Comparison of ENCODE assay signal across 1 cellular context in genomic region chr17:81898029-81898866, GRCh38.
TF ChIP-seq lines count a peak whose summit lies in the region.

No MANE protein-coding gene starts in this region.

TF ChIP-seq in HEK293, 187 proteins besides CTCF, POLR2A, EP300 and RAD21 (continued from another document and continues in another):
- TF ChIP-seq AEBP2 (tag by site-specific recombination; IDR thresholded peaks at IDR 0.05; ENCODE audit: borderline replicate concordance), result no peak
- 0 out of 2 replicates have a peak, but pooled peaks have one; percentile 22 for TF ChIP-seq ZBTB20 (tag by site-specific recombination; IDR thresholded peaks at IDR 0.05)
- TF ChIP-seq ZNF184 (tag by site-specific recombination; IDR thresholded peaks at IDR 0.05), result peak; percentile 90
- no peak for TF ChIP-seq ZNF18 (tag by site-specific recombination; IDR thresholded peaks at IDR 0.05)
- TF ChIP-seq ZNF175 (tag by site-specific recombination; IDR thresholded peaks at IDR 0.05), result no peak
- TF ChIP-seq ZNF473 (tag by site-specific recombination; IDR thresholded peaks at IDR 0.05), result no peak
- no peak for TF ChIP-seq SETDB1 (IDR thresholded peaks at IDR 0.05; ENCODE audit: insufficient read length, low read length)
- TF ChIP-seq ZNF24 (tag by site-specific recombination; IDR thresholded peaks at IDR 0.05), result peak; percentile 85
- peak; percentile 76; the same call in 1 of the 2 replicates for TF ChIP-seq ZNF600 (tag by site-specific recombination; IDR thresholded peaks at IDR 0.05)
- no peak for TF ChIP-seq ZNF747 (tag by site-specific recombination; IDR thresholded peaks at IDR 0.05)
- no peak for TF ChIP-seq ZNF518A (tag by site-specific recombination; conservative IDR thresholded peaks at IDR 0.05; ENCODE audit: low read depth)
- TF ChIP-seq ZNF138 (tag by site-specific recombination; IDR thresholded peaks at IDR 0.05; ENCODE audit: borderline replicate concordance), result no peak
- no peak for TF ChIP-seq ZBTB26 (tag by site-specific recombination; optimal IDR thresholded peaks at IDR 0.05)
- no peak for TF ChIP-seq ZNF146 (tag by site-specific recombination; IDR thresholded peaks at IDR 0.05)
- TF ChIP-seq ZNF596 (tag by site-specific recombination; IDR thresholded peaks at IDR 0.05), result no peak
- TF ChIP-seq ZNF629 (tag by site-specific recombination; IDR thresholded peaks at IDR 0.05), result peak; percentile 81
- TF ChIP-seq ZNF155 (tag by site-specific recombination; IDR thresholded peaks at IDR 0.05), result no peak
- TF ChIP-seq ZNF223 (tag by site-specific recombination; IDR thresholded peaks at IDR 0.05), result no peak
- TF ChIP-seq ZNF416 (tag by site-specific recombination; IDR thresholded peaks at IDR 0.05), result no peak
- 0 out of 2 replicates have a peak, but pooled peaks have one; percentile 34 for TF ChIP-seq BCL11A (tag by site-specific recombination; IDR thresholded peaks at IDR 0.05; ENCODE audit: low read depth)
- no peak for TF ChIP-seq ZSCAN5A (tag by site-specific recombination; IDR thresholded peaks at IDR 0.05)
- peak; percentile 82 for TF ChIP-seq ZIC2 (tag by site-specific recombination; IDR thresholded peaks at IDR 0.05)
- peak; percentile 68 for TF ChIP-seq EGR2 (tag by site-specific recombination; IDR thresholded peaks at IDR 0.05; ENCODE audit: low read depth)
- TF ChIP-seq OSR2 (tag by site-specific recombination; IDR thresholded peaks at IDR 0.05), result peak; percentile 46
- peak; percentile 53 for TF ChIP-seq ZFHX2 (tag by site-specific recombination; conservative IDR thresholded peaks at IDR 0.05)
- TF ChIP-seq ZBTB6 (tag by site-specific recombination; IDR thresholded peaks at IDR 0.05), result no peak
- TF ChIP-seq FEZF1 (tag by site-specific recombination; IDR thresholded peaks at IDR 0.05), result no peak
- TF ChIP-seq ZNF768 (tag by site-specific recombination; IDR thresholded peaks at IDR 0.05), result no peak
- TF ChIP-seq ZNF501 (tag by site-specific recombination; IDR thresholded peaks at IDR 0.05), result no peak
- TF ChIP-seq ZNF585B (tag by site-specific recombination; IDR thresholded peaks at IDR 0.05), result no peak
- no peak for TF ChIP-seq IKZF3 (tag by site-specific recombination; IDR thresholded peaks at IDR 0.05)
- no peak for TF ChIP-seq ZNF692 (tag by site-specific recombination; IDR thresholded peaks at IDR 0.05)
- 0 out of 2 replicates have a peak, but pooled peaks have one; percentile 64 for TF ChIP-seq ZNF660 (tag by site-specific recombination; IDR thresholded peaks at IDR 0.05)
- peak; percentile 65; the same call in 1 of the 2 replicates for TF ChIP-seq PRDM6 (tag by site-specific recombination; IDR thresholded peaks at IDR 0.05)
- TF ChIP-seq PATZ1 (tag by site-specific recombination; IDR thresholded peaks at IDR 0.05), result 0 out of 2 replicates have a peak, but pooled peaks have one; percentile 31
- no peak for TF ChIP-seq ZNF701 (tag by site-specific recombination; IDR thresholded peaks at IDR 0.05)
- peak; percentile 53; the same call in 1 of the 2 replicates for TF ChIP-seq GLIS1 (tag by site-specific recombination; IDR thresholded peaks at IDR 0.05)
- no peak for TF ChIP-seq ZNF529 (tag by site-specific recombination; IDR thresholded peaks at IDR 0.05; ENCODE audit: insufficient replicate concordance)
- no peak for TF ChIP-seq ZNF140 (tag by site-specific recombination; IDR thresholded peaks at IDR 0.05)
- TF ChIP-seq ZNF112 (tag by site-specific recombination; IDR thresholded peaks at IDR 0.05), result no peak
- TF ChIP-seq ATF2 (tag by site-specific recombination; IDR thresholded peaks at IDR 0.05; ENCODE audit: low read depth), result no peak
